In the genomic region with DNA sequence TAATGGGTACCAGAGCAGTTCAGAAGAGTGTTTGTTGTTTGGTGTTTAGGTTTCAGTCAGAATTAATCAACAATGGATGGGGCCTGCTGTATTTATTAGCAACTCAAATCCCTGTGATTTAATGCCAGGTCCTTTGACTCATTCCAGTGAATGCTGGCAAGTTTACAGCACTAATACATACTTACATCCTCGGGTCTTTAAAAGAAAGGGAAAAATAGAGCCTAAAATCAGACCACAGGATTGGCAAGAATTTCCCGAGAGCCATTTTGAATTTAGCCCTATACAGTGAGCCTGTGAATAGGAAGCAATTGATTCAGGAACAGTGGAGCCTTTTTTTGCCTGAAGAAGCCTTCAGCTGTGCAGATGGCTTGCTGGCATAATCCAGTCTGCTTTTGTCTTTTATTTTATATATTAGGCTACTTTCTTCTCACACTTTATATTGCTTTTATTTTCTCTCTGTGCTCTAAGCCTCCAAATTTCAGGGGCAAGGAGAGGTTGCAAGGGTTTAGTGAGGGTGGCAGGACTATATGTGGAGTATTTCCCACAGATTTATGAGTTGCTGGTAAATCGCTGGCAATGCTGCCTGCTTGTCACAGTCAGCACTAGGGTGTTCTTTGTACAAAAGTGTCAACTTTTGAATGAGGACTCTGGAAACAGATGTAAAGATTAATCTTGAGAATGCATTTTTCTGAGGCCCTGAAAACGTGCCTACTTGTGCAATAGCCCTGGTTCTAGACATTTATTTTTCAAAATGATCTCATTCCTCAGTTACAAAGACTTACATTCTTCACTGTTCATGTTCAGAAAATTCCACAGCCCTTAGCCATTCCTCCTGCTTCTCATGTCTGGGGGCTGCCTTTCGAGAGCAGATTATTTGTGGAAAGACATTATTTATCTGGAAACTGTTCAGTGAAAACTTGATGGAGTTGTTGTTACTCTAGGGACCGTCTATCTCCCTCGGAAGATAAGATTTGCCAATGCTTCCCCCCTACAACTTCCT, we compare ENCODE assay signal across 10 cellular contexts.
DNase-seq lines count a peak whose midpoint lies in the region; ATAC-seq and TF ChIP-seq lines count a peak whose summit lies in the region.
"Had no signal": no experiment of that assay in that cellular context is flagged by ENCODE, and none has a peak within 500 bp of the region (broad histone marks: within the 10 kb centered on the region; RNA-seq: fewer than 3 reads in every experiment).

No MANE protein-coding gene starts in this region.

- TF ChIP-seq CTCF in GM23338 (conservative IDR thresholded peaks at IDR 0.05; ENCODE audit: low read depth in 2 of 2) (no peak), MCF 10A (IDR thresholded peaks at IDR 0.05; ENCODE audit: unreplicated experiment) (no peak), hepatocyte (IDR thresholded peaks at IDR 0.05; ENCODE audit: poor library complexity) (no peak)

- H3K27ac ChIP-seq in GM23338 (ENCODE audit: low read depth): no peak overlapping the region
- H3K27ac ChIP-seq in hepatocyte: peak overlapping the region; percentile 77

- POLR2A ChIA-PET in MCF 10A (lab: Yijun Ruan, JAX): interaction anchor here (0.6 kb wide), 1 partner anchor 353 kb away, joined by 3 read pairs; no protein-coding TSS in a partner anchor

- H3K27ac Mint-ChIP-seq in GM23338 (no peak overlapping the region), MCF 10A (ENCODE audit: low read depth, unreplicated experiment) (peak overlapping the region; percentile 57)
- H3K27ac Mint-ChIP-seq: activated CD4-positive, alpha-beta T cell treated with anti-CD3 and anti-CD28 coated beads for 36 hours had no signal

- no peak for DNase-seq in GM23338 (ENCODE audit: low spot score)
- DNase-seq in MCF 10A (ENCODE audit: unreplicated experiment): peak; percentile 33
- peak; percentile 50 for DNase-seq in hepatocyte (ENCODE audit: low spot score)
- DNase-seq in skeletal muscle cell (ENCODE audit: low read depth): peak; percentile 88
- no peak for DNase-seq in SK-N-DZ (ENCODE audit: low spot score)
- DNase-seq in NCI-H2081 (lab: John Stamatoyannopoulos, UW): no peak
- DNase-seq: activated CD4-positive, alpha-beta T cell treated with anti-CD3 and anti-CD28 coated beads for 36 hours; NCI-H1092 treated with DMSO at 0.1 percent for 48 hours had no signal

- no peaks in the 10 kb centered on the region for H3K36me3 ChIP-seq in GM23338 (ENCODE audit: insufficient read depth)
- no peaks in the 10 kb centered on the region for H3K36me3 ChIP-seq in hepatocyte (replicated peaks; ENCODE audit: insufficient read depth, low read depth)

- intact Hi-C loops in MCF 10A (cut with micrococcal nuclease): no loop called here

- H3K4me3 Mint-ChIP-seq in GM23338 (no peak overlapping the region), MCF 10A (ENCODE audit: unreplicated experiment) (no peak overlapping the region)
- H3K4me3 Mint-ChIP-seq: activated CD4-positive, alpha-beta T cell treated with anti-CD3 and anti-CD28 coated beads for 36 hours had no signal

- H3K27me3 ChIP-seq in GM23338 (ENCODE audit: insufficient read depth) (no peaks in the 10 kb centered on the region), hepatocyte (no peaks in the 10 kb centered on the region)

- H3K79me2 ChIP-seq in GM23338 (replicated peaks; ENCODE audit: insufficient read depth) (no peaks in the 10 kb centered on the region), hepatocyte (no peaks in the 10 kb centered on the region)

- 0 out of 2 replicates have a peak overlapping the region, but pooled peaks have one; percentile 30 for H2AFZ ChIP-seq in GM23338
- H2AFZ ChIP-seq in hepatocyte: peak overlapping the region; percentile 19

- CTCF ChIA-PET in MCF 10A (lab: Yijun Ruan, JAX): no interaction called here

- no peaks in the 10 kb centered on the region for H3K4me1 ChIP-seq in GM23338 (ENCODE audit: insufficient read depth)
- peaks cover 3% of the 10 kb centered on the region for H3K4me1 ChIP-seq in hepatocyte (ENCODE audit: insufficient read depth)

- ATAC-seq in GM23338 (no peak), HG02840 (IDR thresholded peaks at IDR 0.05; ENCODE audit: low FRiP score, unreplicated experiment) (no peak), GM21447 (IDR thresholded peaks at IDR 0.05; ENCODE audit: unreplicated experiment) (no peak)
- ATAC-seq: activated CD4-positive, alpha-beta T cell treated with anti-CD3 and anti-CD28 coated beads for 36 hours had no signal

- BruUV-seq in MCF 10A (replicated peaks; lab: Mats Ljungman, UMichigan): no TSS peak

- H3K4me3 ChIP-seq in GM23338 (no peak overlapping the region), hepatocyte (no peak overlapping the region), skeletal muscle cell (ENCODE audit: low read depth, low read length) (peak overlapping the region; percentile 3)

- H3K9me2 ChIP-seq in GM23338 (ENCODE audit: insufficient read depth): no peaks in the 10 kb centered on the region
- no peaks in the 10 kb centered on the region for H3K9me2 ChIP-seq in hepatocyte (replicated peaks; ENCODE audit: insufficient read depth)

- no peaks in the 10 kb centered on the region for H4K20me1 ChIP-seq in GM23338 (replicated peaks; ENCODE audit: insufficient read depth)
- no peaks in the 10 kb centered on the region for H4K20me1 ChIP-seq in hepatocyte (ENCODE audit: insufficient read depth, poor library complexity, severe bottlenecking)

- no peaks in the 10 kb centered on the region for H3K4me1 Mint-ChIP-seq in GM23338
- H3K4me1 Mint-ChIP-seq in MCF 10A (ENCODE audit: insufficient read depth, unreplicated experiment): peaks cover 7% of the 10 kb centered on the region
- H3K4me1 Mint-ChIP-seq: activated CD4-positive, alpha-beta T cell treated with anti-CD3 and anti-CD28 coated beads for 36 hours had no signal

- WGBS in hepatocyte (ENCODE audit: low lambda C conversion rate, missing lambda C conversion rate): 38% methylated on average over 7 of the region's 7 CpGs

- no peaks in the 10 kb centered on the region for H3K9me3 ChIP-seq in hepatocyte (ENCODE audit: low read depth)

- H3K4me2 ChIP-seq in GM23338 (no peak overlapping the region), hepatocyte (peak overlapping the region; percentile 28)

- H3K27me3 Mint-ChIP-seq in GM23338 (ENCODE audit: insufficient read depth, low read depth, poor library complexity): no peaks in the 10 kb centered on the region
- H3K27me3 Mint-ChIP-seq in MCF 10A (ENCODE audit: insufficient read depth, unreplicated experiment): no peaks in the 10 kb centered on the region

- no peaks in the 10 kb centered on the region for H3F3A ChIP-seq in GM23338 (replicated peaks; ENCODE audit: low read depth)

- H3K9me3 Mint-ChIP-seq in GM23338 (no peaks in the 10 kb centered on the region), MCF 10A (ENCODE audit: unreplicated experiment) (peaks cover 7% of the 10 kb centered on the region)

- H3K36me3 Mint-ChIP-seq in GM23338 (ENCODE audit: low read depth) (no peaks in the 10 kb centered on the region), MCF 10A (ENCODE audit: insufficient read depth, unreplicated experiment) (peaks cover 7% of the 10 kb centered on the region)

TF ChIP-seq in GM23338, 12 proteins besides CTCF, POLR2A, EP300 and RAD21 (continues in another document):
- no peak for TF ChIP-seq STAT1 (IDR thresholded peaks at IDR 0.05; ENCODE audit: unreplicated experiment)
- TF ChIP-seq NANOG (IDR thresholded peaks at IDR 0.05; ENCODE audit: borderline replicate concordance): no peak
- TF ChIP-seq ZNF114 (CRISPR knock-in tag; IDR thresholded peaks at IDR 0.05): no peak
- TF ChIP-seq JUNB (IDR thresholded peaks at IDR 0.05; ENCODE audit: unreplicated experiment): no peak
- no peak for TF ChIP-seq EZH2phosphoT487 (IDR thresholded peaks at IDR 0.05; ENCODE audit: unreplicated experiment)
- TF ChIP-seq CREB1 (CRISPR knock-in tag; IDR thresholded peaks at IDR 0.05; ENCODE audit: low read depth): no peak
- TF ChIP-seq REST (IDR thresholded peaks at IDR 0.05; ENCODE audit: unreplicated experiment): no peak
- TF ChIP-seq POLR2AphosphoS5 (IDR thresholded peaks at IDR 0.05; ENCODE audit: low read depth): no peak
- TF ChIP-seq, protein P1, sequence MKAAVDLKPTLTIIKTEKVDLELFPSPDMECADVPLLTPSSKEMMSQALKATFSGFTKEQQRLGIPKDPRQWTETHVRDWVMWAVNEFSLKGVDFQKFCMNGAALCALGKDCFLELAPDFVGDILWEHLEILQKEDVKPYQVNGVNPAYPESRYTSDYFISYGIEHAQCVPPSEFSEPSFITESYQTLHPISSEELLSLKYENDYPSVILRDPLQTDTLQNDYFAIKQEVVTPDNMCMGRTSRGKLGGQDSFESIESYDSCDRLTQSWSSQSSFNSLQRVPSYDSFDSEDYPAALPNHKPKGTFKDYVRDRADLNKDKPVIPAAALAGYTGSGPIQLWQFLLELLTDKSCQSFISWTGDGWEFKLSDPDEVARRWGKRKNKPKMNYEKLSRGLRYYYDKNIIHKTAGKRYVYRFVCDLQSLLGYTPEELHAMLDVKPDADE (IDR thresholded peaks at IDR 0.05): no peak
- TF ChIP-seq ZNF331 (CRISPR knock-in tag; IDR thresholded peaks at IDR 0.05; ENCODE audit: low read depth): no peak
- TF ChIP-seq EZH2 (IDR thresholded peaks at IDR 0.05; ENCODE audit: low read depth, unreplicated experiment): no peak

Comparison
In these comparisons a context has a peak if more than half of its experiments do, and no peak if none do; other contexts are left out.
1. DNase-seq: peak in MCF 10A (single experiment), hepatocyte (single experiment) and skeletal muscle cell (single experiment); none in GM23338 (single experiment), SK-N-DZ (single experiment) and NCI-H2081 (0 of 2).